ENCODE assay signal across 9 cellular contexts in the genomic region with DNA sequence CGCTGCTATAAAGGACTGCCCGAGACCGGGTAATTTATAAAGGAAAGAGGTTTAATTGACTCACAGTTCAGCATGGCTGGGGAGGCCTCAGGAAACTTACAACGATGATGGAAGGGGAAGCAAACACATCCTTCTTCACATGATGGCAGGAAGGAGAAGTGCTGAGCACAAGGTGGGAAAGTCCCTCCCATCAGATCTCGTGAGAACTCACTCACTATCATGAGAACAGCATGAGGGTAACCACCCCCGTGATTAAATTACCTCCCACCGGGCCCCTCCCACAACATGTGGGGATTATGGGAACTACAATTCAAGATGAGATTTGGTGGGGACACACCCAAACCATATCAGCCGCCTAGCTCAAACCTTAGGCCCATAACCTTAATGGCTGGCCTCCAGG. TPM values are rescaled to one million over a fixed set of nuclear protein-coding genes. Genes with fewer than 3 reads are reported as not detected.
"Had no signal": no experiment of that assay in that cellular context is flagged by ENCODE, and none has a peak within 500 bp of the region (broad histone marks: within the 10 kb centered on the region; RNA-seq: fewer than 3 reads in every experiment).

No MANE protein-coding gene starts in this region.

RNA-seq across cellular contexts. Expression of a gene that starts 42.5 kb away (rescaled TPM):
- total RNA-seq: LHCN-M2; MCF 10A; OCI-LY7; PC-3; Peyer's patch; Right ventricle myocardium superior; SJSA1; T-cell; T-helper 1 cell treated with Interleukin-12 subunit alpha and Interleukin-12 subunit beta and Interleukin-4 antibody, amounts not matched to agents 30 ng/mL and 1 ng/mL, for 36 hours had no signal
